In genomic region chr2:62284471-62284870, GRCh38 we compare ENCODE assay signal across 5 cellular contexts.
"Had no signal": no experiment of that assay in that cellular context is flagged by ENCODE, and none has a peak within 500 bp of the region (broad histone marks: within the 10 kb centered on the region; RNA-seq: fewer than 3 reads in every experiment).

No MANE protein-coding gene starts in this region.

- H3K4me3 Mint-ChIP-seq: GM23338, H9 had no signal

- H2AFZ ChIP-seq: GM23338 had no signal

- H3K4me1 Mint-ChIP-seq: GM23338 had no signal

- H3K4me3 ChIP-seq: GM23338, K562 had no signal

- DNase-seq: H9, HCEC 1CT, IMR-90 had no signal

- H3K27ac Mint-ChIP-seq: GM23338, H9 had no signal

- H3K4me2 ChIP-seq: GM23338 had no signal
